ENCODE assay signal across 27 cellular contexts in the genomic region with DNA sequence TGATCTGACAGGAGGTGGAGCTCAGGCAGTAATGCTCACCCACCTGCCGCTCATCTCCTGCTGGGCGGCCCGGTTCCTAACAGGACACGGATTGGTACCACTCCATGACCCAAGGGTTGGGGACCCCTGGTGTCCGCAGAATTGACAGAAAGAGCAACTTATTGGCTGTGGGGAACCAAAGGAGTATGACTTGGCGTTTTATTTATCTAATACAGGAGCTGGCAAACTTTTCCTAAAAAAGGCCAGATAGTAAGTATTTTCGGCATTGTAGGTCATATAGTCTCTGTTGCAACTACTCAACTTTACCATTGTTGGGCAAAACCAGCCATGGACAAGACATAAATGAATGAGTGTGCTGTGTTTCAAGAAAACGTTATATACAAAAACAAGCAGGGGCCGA.
"Had no signal": no experiment of that assay in that cellular context is flagged by ENCODE, and none has a peak within 500 bp of the region (broad histone marks: within the 10 kb centered on the region; RNA-seq: fewer than 3 reads in every experiment).

No MANE protein-coding gene starts in this region.

- H3K27me3 Mint-ChIP-seq: naive B cell; naive thymus-derived CD8-positive, alpha-beta T cell; natural killer cell treated with Interleukin-12 subunit alpha and Interleukin-12 subunit beta and Interleukin-15 and Interleukin-18, amount 100 ng/mL, for 72 hours; stimulated activated memory B cell treated with anti-CD40 and anti-IgM and Interleukin-4, amounts not matched to agents 10 μg/mL and 1 μg/mL and 100 μg/mL, for 72 hours; stimulated activated naive CD8-positive, alpha-beta T cell treated with anti-CD3 and anti-CD28 coated beads, Interleukin-15, Interleukin-2, amounts not matched to agents 100 ng/mL and 50 ng/mL, for 24 hours had no signal

- H3K4me1 ChIP-seq: prostate gland, uterus had no signal

- H3K36me3 Mint-ChIP-seq: naive B cell; natural killer cell treated with Interleukin-12 subunit alpha and Interleukin-12 subunit beta and Interleukin-15 and Interleukin-18, amount 100 ng/mL, for 72 hours; stimulated activated memory B cell treated with anti-CD40 and anti-IgM and Interleukin-4, amounts not matched to agents 10 μg/mL and 1 μg/mL and 100 μg/mL, for 72 hours had no signal

- ATAC-seq: naive thymus-derived CD8-positive, alpha-beta T cell; natural killer cell treated with Interleukin-12 subunit alpha and Interleukin-12 subunit beta and Interleukin-15 and Interleukin-18, amount 100 ng/mL, for 72 hours; pancreas; right cardiac atrium; sciatic nerve; stimulated activated memory B cell treated with anti-CD40 and anti-IgM and Interleukin-4, amounts not matched to agents 10 μg/mL and 1 μg/mL and 100 μg/mL, for 72 hours; upper lobe of right lung had no signal

- H3K9me3 Mint-ChIP-seq: naive B cell; naive thymus-derived CD8-positive, alpha-beta T cell; natural killer cell treated with Interleukin-12 subunit alpha and Interleukin-12 subunit beta and Interleukin-15 and Interleukin-18, amount 100 ng/mL, for 72 hours; nephron progenitor cell; neural crest cell; stimulated activated memory B cell treated with anti-CD40 and anti-IgM and Interleukin-4, amounts not matched to agents 10 μg/mL and 1 μg/mL and 100 μg/mL, for 72 hours; stimulated activated naive CD8-positive, alpha-beta T cell treated with anti-CD3 and anti-CD28 coated beads, Interleukin-15, Interleukin-2, amounts not matched to agents 100 ng/mL and 50 ng/mL, for 24 hours had no signal

- H3K4me2 ChIP-seq: smooth muscle cell had no signal

- H3K4me3 ChIP-seq: pancreas, prostate gland, skin epidermis, smooth muscle cell, stomach, thoracic aorta, thyroid gland, tibial nerve, upper lobe of right lung, uterus had no signal

- DNase-seq: naive B cell; naive thymus-derived CD8-positive, alpha-beta T cell; nephron progenitor cell; nucleus accumbens; pancreas; right cardiac atrium; stimulated activated CD4-positive, alpha-beta T cell treated with anti-CD3 and anti-CD28 coated beads, Interleukin-15, amount 100 ng/mL, for 24 hours; stimulated activated CD4-positive, alpha-beta T cell treated with anti-CD3 and anti-CD28 coated beads, Interleukin-2, amount 100 ng/mL, for 24 hours; stimulated activated CD4-positive, alpha-beta T cell treated with anti-CD3 and anti-CD28 coated beads, Interleukin-2, amount 100 ng/mL, for 48 hours; stimulated activated CD4-positive, alpha-beta T cell treated with anti-CD3 and anti-CD28 coated beads, Interleukin-4, amount 100 ng/mL, for 24 hours; stimulated activated naive CD4-positive, alpha-beta T cell treated with Interleukin-2 at 50 U/mL for 16 hours; stomach; thyroid gland; trophoblast cell; upper lobe of right lung; uterus had no signal

- H3K9me3 ChIP-seq: neutrophil, pancreas, prostate gland, stomach, thoracic aorta, thyroid gland, tibial nerve, upper lobe of right lung, uterus had no signal

- H3K4me1 Mint-ChIP-seq: naive B cell; neural crest cell; stimulated activated memory B cell treated with anti-CD40 and anti-IgM and Interleukin-4, amounts not matched to agents 10 μg/mL and 1 μg/mL and 100 μg/mL, for 72 hours had no signal

- H3K36me3 ChIP-seq: neutrophil, pancreas, prostate gland, stomach, thoracic aorta, thyroid gland, upper lobe of right lung, uterus had no signal

- H3K4me3 Mint-ChIP-seq: naive B cell; naive thymus-derived CD8-positive, alpha-beta T cell; natural killer cell treated with Interleukin-12 subunit alpha and Interleukin-12 subunit beta and Interleukin-15 and Interleukin-18, amount 100 ng/mL, for 72 hours; nephron progenitor cell; neural crest cell; stimulated activated memory B cell treated with anti-CD40 and anti-IgM and Interleukin-4, amounts not matched to agents 10 μg/mL and 1 μg/mL and 100 μg/mL, for 72 hours; stimulated activated naive CD8-positive, alpha-beta T cell treated with anti-CD3 and anti-CD28 coated beads, Interleukin-15, Interleukin-2, amounts not matched to agents 100 ng/mL and 50 ng/mL, for 24 hours had no signal

- H3K27ac ChIP-seq: neutrophil, pancreas, prostate gland, skin epidermis, stomach, thoracic aorta, thyroid gland, tibial nerve, upper lobe of right lung, uterus had no signal

- FAIRE-seq: pancreas had no signal

- H3K27me3 ChIP-seq: neutrophil, pancreas, stomach, thyroid gland, tibial nerve, upper lobe of right lung, uterus had no signal

- H3K27ac Mint-ChIP-seq: nephron progenitor cell; stimulated activated memory B cell treated with anti-CD40 and anti-IgM and Interleukin-4, amounts not matched to agents 10 μg/mL and 1 μg/mL and 100 μg/mL, for 72 hours; stimulated activated naive CD8-positive, alpha-beta T cell treated with anti-CD3 and anti-CD28 coated beads, Interleukin-15, Interleukin-2, amounts not matched to agents 100 ng/mL and 50 ng/mL, for 24 hours had no signal
